8 cellular contexts compared by ENCODE assay signal in the genomic region with DNA sequence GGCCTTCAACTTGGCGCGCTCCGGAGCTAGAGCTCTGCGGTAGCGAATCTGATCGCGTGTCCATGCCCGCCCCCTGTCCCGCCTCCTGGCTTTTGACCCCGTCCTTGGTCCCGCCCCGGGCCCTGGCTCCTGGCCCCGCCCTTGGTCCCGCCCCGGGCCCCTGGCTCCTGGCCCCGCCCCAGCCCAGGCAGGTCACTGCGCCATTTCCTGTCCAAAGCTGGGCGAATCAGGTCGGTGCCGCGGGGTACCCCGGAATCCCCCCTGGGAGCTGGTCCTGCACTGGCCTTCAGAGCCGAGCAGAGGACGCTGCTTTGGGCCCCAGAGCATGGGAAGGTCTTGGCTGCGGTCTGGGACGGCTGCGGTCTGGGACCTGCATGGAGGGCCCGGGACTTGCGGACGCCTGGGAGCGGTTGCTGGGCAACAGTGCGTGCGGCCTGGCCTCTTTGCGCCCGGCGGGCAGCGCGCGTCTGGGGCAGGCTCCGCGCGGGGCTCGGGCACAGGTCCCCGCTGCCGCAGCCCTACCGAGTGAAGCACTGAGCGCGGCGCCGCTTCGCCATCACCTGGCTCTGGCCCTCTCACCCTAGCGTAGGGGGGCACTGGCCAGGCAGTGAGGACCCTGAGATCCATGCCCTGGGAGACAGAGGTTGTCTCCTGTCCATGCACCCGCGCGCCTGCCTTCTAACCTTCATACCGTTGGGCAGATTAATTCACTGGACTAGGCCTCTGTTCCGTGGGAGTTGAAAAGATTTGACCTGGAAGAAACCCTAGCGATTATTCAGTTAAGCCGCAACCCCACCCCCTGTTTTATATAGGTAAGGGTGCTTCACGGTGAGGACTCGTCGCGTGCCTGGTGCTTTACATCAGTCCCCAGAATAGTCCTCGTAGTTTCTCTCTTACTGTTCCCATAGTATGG. TPM values are rescaled to one million over a fixed set of nuclear protein-coding genes. Genes with fewer than 3 reads are reported as not detected.
DNase-seq lines count a peak whose midpoint lies in the region; ATAC-seq and TF ChIP-seq lines count a peak whose summit lies in the region.

A gene with protein sequence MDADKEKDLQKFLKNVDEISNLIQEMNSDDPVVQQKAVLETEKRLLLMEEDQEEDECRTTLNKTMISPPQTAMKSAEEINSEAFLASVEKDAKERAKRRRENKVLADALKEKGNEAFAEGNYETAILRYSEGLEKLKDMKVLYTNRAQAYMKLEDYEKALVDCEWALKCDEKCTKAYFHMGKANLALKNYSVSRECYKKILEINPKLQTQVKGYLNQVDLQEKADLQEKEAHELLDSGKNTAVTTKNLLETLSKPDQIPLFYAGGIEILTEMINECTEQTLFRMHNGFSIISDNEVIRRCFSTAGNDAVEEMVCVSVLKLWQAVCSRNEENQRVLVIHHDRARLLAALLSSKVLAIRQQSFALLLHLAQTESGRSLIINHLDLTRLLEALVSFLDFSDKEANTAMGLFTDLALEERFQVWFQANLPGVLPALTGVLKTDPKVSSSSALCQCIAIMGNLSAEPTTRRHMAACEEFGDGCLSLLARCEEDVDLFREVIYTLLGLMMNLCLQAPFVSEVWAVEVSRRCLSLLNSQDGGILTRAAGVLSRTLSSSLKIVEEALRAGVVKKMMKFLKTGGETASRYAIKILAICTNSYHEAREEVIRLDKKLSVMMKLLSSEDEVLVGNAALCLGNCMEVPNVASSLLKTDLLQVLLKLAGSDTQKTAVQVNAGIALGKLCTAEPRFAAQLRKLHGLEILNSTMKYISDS (plus strand): TSS at position 195 of the 913 bp plus-strand sequence. CDS start 1,675 bp downstream, outside the sequence.

- H3K36me3 Mint-ChIP-seq in Calu3 (ENCODE audit: insufficient read depth, unreplicated experiment) = peaks cover 13% of the 10 kb centered on the region
- peaks cover 23% of the 10 kb centered on the region for H3K36me3 Mint-ChIP-seq in neural crest cell (ENCODE audit: low read depth)

- peaks cover 8% of the 10 kb centered on the region for H3K4me1 Mint-ChIP-seq in Calu3 (ENCODE audit: low read depth, unreplicated experiment)
- peaks cover 16% of the 10 kb centered on the region for H3K4me1 Mint-ChIP-seq in neural crest cell
- peaks cover 17% of the 10 kb centered on the region for H3K4me1 Mint-ChIP-seq in stimulated activated naive CD8-positive, alpha-beta T cell treated with anti-CD3 and anti-CD28 coated beads, Interleukin-15, amount 100 ng/mL, for 72 hours

- H3K4me3 ChIP-seq in fibroblast of villous mesenchyme (ENCODE audit: low read depth, low read length) = peak within 1 kb of the TSS; percentile 87

- H3K27ac Mint-ChIP-seq in Calu3 (ENCODE audit: unreplicated experiment) (no peak within 1 kb of the TSS), neural crest cell (ENCODE audit: unreplicated experiment) (peak within 1 kb of the TSS; percentile 73)
- H3K27ac Mint-ChIP-seq in stimulated activated naive CD8-positive, alpha-beta T cell treated with anti-CD3 and anti-CD28 coated beads, Interleukin-15, amount 100 ng/mL, for 72 hours = peak within 1 kb of the TSS; percentile 83 to 86

- H3K9me3 Mint-ChIP-seq in Calu3 (ENCODE audit: low read depth, unreplicated experiment) (no peaks in the 10 kb centered on the region), neural crest cell (peaks cover 3% of the 10 kb centered on the region)
- peaks cover 0 to 7% of the 10 kb centered on the region in 2 donors for H3K9me3 Mint-ChIP-seq in stimulated activated naive CD8-positive, alpha-beta T cell treated with anti-CD3 and anti-CD28 coated beads, Interleukin-15, amount 100 ng/mL, for 72 hours

- CTCF ChIA-PET in Calu3 (lab: Charles Lee) = interaction anchor here (0.6 to 1.1 kb wide), 3 partner anchors 178 to 921 kb away, joined by 3 to 4 read pairs (median 4); no protein-coding TSS in a partner anchor

- DNase-seq in Calu3 (peak; percentile 93), HUDEP-2 (lab: John Stamatoyannopoulos, UW; ENCODE audit: unreplicated experiment in 76 of 76) (peak in 75 of 76 experiments; percentile 45 to 97 (median 88)), RPMI7951 (ENCODE audit: low read depth) (peak; percentile 92), fibroblast of villous mesenchyme (ENCODE audit: low read depth) (peak; percentile 90), neural crest cell (ENCODE audit: low read depth, low spot score) (peak; percentile 94)
- peak; percentile 97 for DNase-seq in activated effector memory CD4-positive, alpha-beta T cell treated with anti-CD3 and anti-CD28 coated beads, Interleukin-2, amount 50 U/mL, for 16 hours
- peak; percentile 91 to 92 for DNase-seq in stimulated activated naive CD8-positive, alpha-beta T cell treated with anti-CD3 and anti-CD28 coated beads, Interleukin-15, amount 100 ng/mL, for 72 hours

- TF ChIP-seq CTCF in Calu3 (IDR thresholded peaks at IDR 0.05; ENCODE audit: unreplicated experiment) (no peak), fibroblast of villous mesenchyme (IDR thresholded peaks at IDR 0.05; ENCODE audit: insufficient read depth, low read depth, low read length) (no peak), neural crest cell (conservative IDR thresholded peaks at IDR 0.05) (no peak)

- peak within 1 kb of the TSS; percentile 70 for H3K4me3 Mint-ChIP-seq in Calu3 (ENCODE audit: low read depth, unreplicated experiment)
- peak within 1 kb of the TSS; percentile 87 for H3K4me3 Mint-ChIP-seq in neural crest cell
- peak within 1 kb of the TSS; percentile 83 to 87 for H3K4me3 Mint-ChIP-seq in stimulated activated naive CD8-positive, alpha-beta T cell treated with anti-CD3 and anti-CD28 coated beads, Interleukin-15, amount 100 ng/mL, for 72 hours

- BruUV-seq in Calu3 (replicated peaks; lab: Mats Ljungman, UMichigan) = no TSS peak

- intact Hi-C loops in Calu3 (cut with micrococcal nuclease; ENCODE audit: unreplicated experiment) = no loop called here

- no peaks in the 10 kb centered on the region for H3K27me3 Mint-ChIP-seq in Calu3 (ENCODE audit: unreplicated experiment)
- peaks cover 44% of the 10 kb centered on the region for H3K27me3 Mint-ChIP-seq in neural crest cell (ENCODE audit: low read depth)
- H3K27me3 Mint-ChIP-seq in stimulated activated naive CD8-positive, alpha-beta T cell treated with anti-CD3 and anti-CD28 coated beads, Interleukin-15, amount 100 ng/mL, for 72 hours = no peaks in the 10 kb centered on the region

- ATAC-seq in GM21381 (IDR thresholded peaks at IDR 0.05; ENCODE audit: unreplicated experiment) = peak; percentile 99
- ATAC-seq in stimulated activated naive CD8-positive, alpha-beta T cell treated with anti-CD3 and anti-CD28 coated beads, Interleukin-15, amount 100 ng/mL, for 72 hours = peak; percentile 98

RNA-seq across cellular contexts. Expression of the gene that starts here (rescaled TPM):
- 12.8 and 15.0 TPM in 2 replicates for total RNA-seq in Calu3 (2022)
- total RNA-seq in RPMI7951 (2014; rRNA removed; shearing (Covaris generic)) = 9.1 and 16.3 TPM in 2 replicates
- total RNA-seq in fibroblast of villous mesenchyme = 16.0 and 21.9 TPM in 2 replicates
- total RNA-seq in neural crest cell = 20.5 and 21.6 TPM in 2 replicates

Comparison
In these comparisons a context has a peak if more than half of its experiments do, and no peak if none do; other contexts are left out.
1. Peak in every context shown above with its lines: DNase-seq, ATAC-seq and H3K4me3 ChIP-seq.